In the genomic region with DNA sequence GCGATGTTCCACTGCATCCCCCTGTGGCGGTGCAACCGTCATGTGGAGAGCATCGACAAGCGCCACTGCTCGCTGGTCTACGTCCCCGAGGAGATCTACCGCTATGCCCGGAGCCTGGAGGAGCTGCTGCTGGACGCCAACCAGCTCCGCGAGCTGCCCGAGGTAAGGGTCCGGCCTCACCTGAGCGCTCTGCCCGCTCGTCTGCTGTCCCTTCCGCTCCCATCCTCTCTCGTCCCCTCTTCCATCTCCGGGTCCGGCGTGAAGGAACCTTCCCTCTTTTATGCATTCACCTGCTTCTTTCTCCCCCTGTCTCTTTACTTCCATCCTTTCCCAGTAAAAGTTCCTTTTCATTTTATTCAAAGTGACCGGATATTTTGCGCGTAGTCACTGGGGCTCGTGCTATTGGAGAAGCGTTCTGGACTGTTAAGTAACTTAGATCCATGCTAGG, we compare ENCODE assay signal across 8 cellular contexts. TPM values are rescaled to one million over a fixed set of nuclear protein-coding genes. Genes with fewer than 3 reads are reported as not detected.
DNase-seq lines count a peak whose midpoint lies in the region; ATAC-seq and TF ChIP-seq lines count a peak whose summit lies in the region.

No MANE protein-coding gene starts in this region.

- peaks cover 0 to 6% (median 0%) of the 10 kb centered on the region in 5 donors for H3K36me3 Mint-ChIP-seq in naive thymus-derived CD4-positive, alpha-beta T cell

- peaks cover 21 to 33% (median 28%) of the 10 kb centered on the region in 7 donors for H3K4me1 Mint-ChIP-seq in naive thymus-derived CD4-positive, alpha-beta T cell

- intact Hi-C loops in naive thymus-derived CD4-positive, alpha-beta T cell (cut with micrococcal nuclease) = loop anchor here (2.0 to 10.0 kb wide), 9 partner anchors 62 to 1218 kb away; a partner anchor contains a TSS

- H3K36me3 ChIP-seq in OCI-LY3 (replicated peaks; ENCODE audit: low read depth, low read length) = no peaks in the 10 kb centered on the region
- no peaks in the 10 kb centered on the region for H3K36me3 ChIP-seq in effector memory CD4-positive, alpha-beta T cell (ENCODE audit: control insufficient read depth, insufficient read depth, low read length)
- no peaks in the 10 kb centered on the region for H3K36me3 ChIP-seq in naive thymus-derived CD4-positive, alpha-beta T cell (ENCODE audit: control insufficient read depth in 2 of 3, insufficient read depth in 3 of 3, low read length in 3 of 3)

- H3K27me3 Mint-ChIP-seq in naive thymus-derived CD4-positive, alpha-beta T cell = peaks cover 7 to 55% (median 18%) of the 10 kb centered on the region in 5 donors

- H3K4me3 ChIP-seq in OCI-LY3 (ENCODE audit: low read length) = peak overlapping the region; percentile 86
- peak overlapping the region; percentile 92 for H3K4me3 ChIP-seq in effector memory CD4-positive, alpha-beta T cell (ENCODE audit: insufficient read depth, low read depth, low read length, poor library complexity, severe bottlenecking)
- peak overlapping the region; percentile 96 for H3K4me3 ChIP-seq in naive thymus-derived CD4-positive, alpha-beta T cell (ENCODE audit: low read length)

- peak; percentile 44 for DNase-seq in GM10248 (ENCODE audit: extremely low spot score)
- DNase-seq in effector memory CD4-positive, alpha-beta T cell = no peak
- peak in 2 of 9 donors; percentile 13 to 18 for DNase-seq in naive thymus-derived CD4-positive, alpha-beta T cell
- no peak for DNase-seq in stimulated activated CD4-positive, alpha-beta T cell treated with anti-CD3 and anti-CD28 coated beads, Interleukin-4, amount 100 ng/mL, for 4 hours

- peaks cover 23% of the 10 kb centered on the region; the same call in 1 of the 2 replicates for H3K27me3 ChIP-seq in OCI-LY3 (ENCODE audit: low read depth, low read length)
- H3K27me3 ChIP-seq in effector memory CD4-positive, alpha-beta T cell (replicated peaks; ENCODE audit: control insufficient read depth, insufficient read depth, low read length, poor library complexity, severe bottlenecking) = no peaks in the 10 kb centered on the region
- peaks cover 0 to 8% of the 10 kb centered on the region in 2 donors for H3K27me3 ChIP-seq in naive thymus-derived CD4-positive, alpha-beta T cell (ENCODE audit: control insufficient read depth in 2 of 2, insufficient read depth in 2 of 2, low read length in 2 of 2)

- H3K9me3 Mint-ChIP-seq in naive thymus-derived CD4-positive, alpha-beta T cell = peaks cover 0 to 4% (median 0%) of the 10 kb centered on the region in 11 donors

- peak overlapping the region; percentile 93 to 97 (median 95) for H3K4me3 Mint-ChIP-seq in naive thymus-derived CD4-positive, alpha-beta T cell

- H4K20me1 ChIP-seq in OCI-LY3 (ENCODE audit: insufficient read depth, low read length) = no peaks in the 10 kb centered on the region

- H2AFZ ChIP-seq in OCI-LY3 (ENCODE audit: low read depth, low read length) = peak overlapping the region; percentile 76

- H3K4me1 ChIP-seq in OCI-LY3 (ENCODE audit: low read length) = peaks cover 17% of the 10 kb centered on the region
- peaks cover 13% of the 10 kb centered on the region for H3K4me1 ChIP-seq in effector memory CD4-positive, alpha-beta T cell (ENCODE audit: control insufficient read depth, insufficient read depth, low read length, poor library complexity, severe bottlenecking)
- H3K4me1 ChIP-seq in naive thymus-derived CD4-positive, alpha-beta T cell (ENCODE audit: control insufficient read depth in 2 of 2, insufficient read depth in 2 of 2, low read length in 2 of 2) = peaks cover 7 to 13% of the 10 kb centered on the region in 2 donors

- H3K79me2 ChIP-seq in OCI-LY3 (ENCODE audit: low read length) = peaks cover 7% of the 10 kb centered on the region; the same call in 1 of the 2 replicates

- peak overlapping the region in 8 of 9 donors; percentile 32 to 91 (median 63) for H3K27ac Mint-ChIP-seq in naive thymus-derived CD4-positive, alpha-beta T cell

- no peaks in the 10 kb centered on the region for H3K9me3 ChIP-seq in OCI-LY3 (ENCODE audit: insufficient read depth, low read length)
- no peaks in the 10 kb centered on the region for H3K9me3 ChIP-seq in effector memory CD4-positive, alpha-beta T cell (ENCODE audit: control insufficient read depth, low read length)
- no peaks in the 10 kb centered on the region for H3K9me3 ChIP-seq in naive thymus-derived CD4-positive, alpha-beta T cell (ENCODE audit: control insufficient read depth in 2 of 3, low read length in 3 of 3)

- TF ChIP-seq CTCF in GM10248 (IDR thresholded peaks at IDR 0.05; ENCODE audit: control extremely low read depth, extremely low read depth, low read depth, missing control alignments) (no peak), OCI-LY3 (IDR thresholded peaks at IDR 0.05; ENCODE audit: low read depth, low read length) (no peak)

- CTCF ChIA-PET in GM10248 (lab: Yijun Ruan, JAX) = interaction anchor here (0.8 to 2.0 kb wide), 5 partner anchors 9 to 302 kb away, joined by 3 to 5 read pairs (median 4); no protein-coding TSS in a partner anchor
- CTCF ChIA-PET in naive thymus-derived CD4-positive, alpha-beta T cell (lab: Charles Lee) = no interaction called here

- peak overlapping the region; percentile 61 for H3K9ac ChIP-seq in OCI-LY3 (ENCODE audit: low read length)

- POLR2A ChIA-PET in GM10248 (lab: Yijun Ruan, JAX) = no interaction called here
- POLR2A ChIA-PET in naive thymus-derived CD4-positive, alpha-beta T cell (lab: Charles Lee) = interaction anchor here (0.6 kb wide), 1 partner anchor 248 kb away, joined by 3 read pairs; no protein-coding TSS in a partner anchor

- ATAC-seq in HG02678 (IDR thresholded peaks at IDR 0.05; ENCODE audit: unreplicated experiment) = peak; percentile 14
- no peak for ATAC-seq in naive thymus-derived CD4-positive, alpha-beta T cell
- no peak for ATAC-seq in GM21367 (IDR thresholded peaks at IDR 0.05; ENCODE audit: unreplicated experiment)
- no peak for ATAC-seq in HG02870 (IDR thresholded peaks at IDR 0.05; ENCODE audit: unreplicated experiment)

- no peak overlapping the region for H3K27ac ChIP-seq in OCI-LY3 (ENCODE audit: low read length)
- H3K27ac ChIP-seq in effector memory CD4-positive, alpha-beta T cell (ENCODE audit: insufficient read depth, low read length, poor library complexity, severe bottlenecking) = no peak overlapping the region
- H3K27ac ChIP-seq in naive thymus-derived CD4-positive, alpha-beta T cell (ENCODE audit: low read depth, low read length) = peak overlapping the region; percentile 43

- H3K4me2 ChIP-seq in OCI-LY3 (ENCODE audit: low read length) = peak overlapping the region; percentile 93

RNA-seq across cellular contexts. Expression of a gene that starts 0.5 kb away (rescaled TPM):
- 1 to 10 TPM; 1.2 to 3.6 (median 3.4) TPM for total RNA-seq in naive thymus-derived CD4-positive, alpha-beta T cell
- polyA plus RNA-seq in naive thymus-derived CD4-positive, alpha-beta T cell = 1 to 10 TPM; 1.2 to 2.0 TPM
